1 cellular context compared by ENCODE assay signal in the genomic region with DNA sequence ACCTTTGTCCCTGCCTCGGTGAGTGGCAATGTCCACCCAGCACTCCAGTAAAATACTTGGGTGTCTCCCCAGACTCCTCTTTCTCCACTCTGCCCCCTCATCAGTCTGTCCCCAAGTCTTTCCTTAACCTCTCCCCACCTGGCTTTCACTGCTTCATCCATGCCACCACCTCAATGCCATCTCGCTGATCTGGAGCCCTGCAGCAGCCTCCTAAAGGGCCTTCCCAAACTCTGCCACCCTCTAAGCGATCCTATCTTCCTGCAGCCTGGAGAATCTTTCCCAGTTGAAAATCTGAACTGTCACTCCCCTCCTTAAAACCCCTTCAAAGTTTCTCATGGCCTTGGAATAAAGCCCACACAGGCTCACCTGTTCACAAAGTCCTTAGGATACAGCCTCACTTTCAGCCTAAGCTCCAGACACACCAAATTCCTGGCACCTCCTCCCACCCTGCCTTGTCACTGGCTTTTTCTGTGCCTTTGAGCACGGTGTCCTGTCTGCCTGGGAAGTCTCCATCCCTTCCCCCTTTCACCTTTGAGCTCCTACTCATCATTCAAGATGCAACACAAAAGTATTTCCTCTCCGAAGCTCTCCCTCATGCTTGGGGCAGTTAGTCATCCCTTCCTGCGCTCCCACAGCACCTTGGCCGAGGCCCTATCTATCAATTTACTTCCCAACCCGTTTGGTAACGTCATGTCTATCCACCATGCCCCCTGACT.
TF ChIP-seq lines count a peak whose summit lies in the region.

No MANE protein-coding gene starts in this region.

TF ChIP-seq in K562, 482 proteins besides CTCF, POLR2A, EP300 and RAD21:
- TF ChIP-seq GTF2F1 (IDR thresholded peaks at IDR 0.05; ENCODE audit: low read depth, low read length) = no peak
- TF ChIP-seq, protein P1, sequence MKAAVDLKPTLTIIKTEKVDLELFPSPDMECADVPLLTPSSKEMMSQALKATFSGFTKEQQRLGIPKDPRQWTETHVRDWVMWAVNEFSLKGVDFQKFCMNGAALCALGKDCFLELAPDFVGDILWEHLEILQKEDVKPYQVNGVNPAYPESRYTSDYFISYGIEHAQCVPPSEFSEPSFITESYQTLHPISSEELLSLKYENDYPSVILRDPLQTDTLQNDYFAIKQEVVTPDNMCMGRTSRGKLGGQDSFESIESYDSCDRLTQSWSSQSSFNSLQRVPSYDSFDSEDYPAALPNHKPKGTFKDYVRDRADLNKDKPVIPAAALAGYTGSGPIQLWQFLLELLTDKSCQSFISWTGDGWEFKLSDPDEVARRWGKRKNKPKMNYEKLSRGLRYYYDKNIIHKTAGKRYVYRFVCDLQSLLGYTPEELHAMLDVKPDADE (conservative IDR thresholded peaks at IDR 0.05; ENCODE audit: control insufficient read depth, low read depth, low read length) = 0 out of 2 replicates have a peak, but pooled peaks have one; percentile 4
